10 cellular contexts compared by ENCODE assay signal in the genomic region with DNA sequence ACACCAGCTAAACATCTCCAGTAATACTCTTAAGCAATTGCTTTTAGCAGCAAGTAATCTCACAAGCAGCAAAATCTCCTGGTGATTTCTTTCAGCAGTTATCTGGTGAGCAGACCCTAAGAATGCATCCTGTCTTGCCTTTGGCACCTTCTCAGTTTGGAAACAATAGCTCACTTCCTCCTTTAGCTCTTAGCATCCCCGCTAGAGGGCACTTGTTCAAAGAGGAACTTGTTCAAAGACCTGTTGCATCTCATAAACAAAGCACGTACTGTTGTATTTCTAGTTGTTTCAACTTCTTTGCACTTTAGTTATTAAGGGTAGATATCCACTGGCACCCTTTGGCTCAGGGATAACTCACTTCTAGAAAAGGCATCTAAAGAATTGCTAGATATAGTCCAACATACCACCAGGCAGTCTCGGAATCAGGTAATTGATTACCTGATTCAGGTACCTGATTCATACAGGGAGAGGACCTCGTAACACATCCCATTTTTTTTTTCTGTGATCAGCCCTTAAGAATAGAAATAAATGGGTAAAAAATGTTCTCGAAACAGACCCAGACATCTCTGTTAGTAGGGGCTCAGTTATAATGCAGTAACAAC.
A peak's percentile ranks its signal among the peaks of the same experiment; 100 is the strongest.
DNase-seq lines count a peak whose midpoint lies in the region; ATAC-seq and TF ChIP-seq lines count a peak whose summit lies in the region.
"Had no signal": no experiment of that assay in that cellular context is flagged by ENCODE, and none has a peak within 500 bp of the region (broad histone marks: within the 10 kb centered on the region; RNA-seq: fewer than 3 reads in every experiment).

No MANE protein-coding gene starts in this region.

- no peak overlapping the region for H2AFZ ChIP-seq in OCI-LY7 (ENCODE audit: low read length)

- no peaks in the 10 kb centered on the region for H3K79me2 ChIP-seq in OCI-LY7 (ENCODE audit: insufficient read depth, low read depth, low read length)

- intact Hi-C loops in OCI-LY7 (cut with micrococcal nuclease; ENCODE audit: unreplicated experiment) = loop anchor here (10.0 kb wide), 1 partner anchor 262 kb away; no protein-coding TSS in a partner anchor

- no peak overlapping the region for H3K27ac Mint-ChIP-seq in stimulated activated naive CD8-positive, alpha-beta T cell treated with anti-CD3 and anti-CD28 coated beads, Interleukin-15, amount 100 ng/mL, for 72 hours
- H3K27ac Mint-ChIP-seq: dendritic cell treated with granulocyte-macrophage colony-stimulating factor and Interleukin-4, amounts not matched to agents 40 ng/mL and 50 ng/mL, for 4 days had no signal

- TF ChIP-seq CTCF in OCI-LY7 (conservative IDR thresholded peaks at IDR 0.05; ENCODE audit: low read length) = peak; percentile 87
- peak; percentile 84 for TF ChIP-seq CTCF in brain microvascular endothelial cell (IDR thresholded peaks at IDR 0.05; ENCODE audit: low read depth, low read length, missing control alignments)
- TF ChIP-seq CTCF in kidney epithelial cell (IDR thresholded peaks at IDR 0.05; ENCODE audit: insufficient read depth, low read length, poor library complexity, severe bottlenecking) = peak; percentile 82

- no peak overlapping the region for H3K4me2 ChIP-seq in OCI-LY7 (ENCODE audit: low read length)
- H3K4me2 ChIP-seq: BLaER1 had no signal

- POLR2A ChIA-PET in OCI-LY7 (lab: Charles Lee) = interaction anchor here (0.5 to 1.2 kb wide), 3 partner anchors 10 to 190 kb away, joined by 3 read pairs; no protein-coding TSS in a partner anchor

- peaks cover 35% of the 10 kb centered on the region for H3K27me3 Mint-ChIP-seq in stimulated activated naive CD8-positive, alpha-beta T cell treated with anti-CD3 and anti-CD28 coated beads, Interleukin-15, amount 100 ng/mL, for 72 hours
- H3K27me3 Mint-ChIP-seq: dendritic cell treated with granulocyte-macrophage colony-stimulating factor and Interleukin-4, amounts not matched to agents 40 ng/mL and 50 ng/mL, for 4 days had no signal

- H3K36me3 ChIP-seq in OCI-LY7 (ENCODE audit: insufficient read depth, low read length) = no peaks in the 10 kb centered on the region
- H3K36me3 ChIP-seq in brain microvascular endothelial cell (replicated peaks) = no peaks in the 10 kb centered on the region
- no peaks in the 10 kb centered on the region for H3K36me3 ChIP-seq in kidney epithelial cell (ENCODE audit: control insufficient read depth, insufficient read depth, low read length)
- H3K36me3 ChIP-seq: BLaER1 had no signal

- no peaks in the 10 kb centered on the region for H3K9me2 ChIP-seq in OCI-LY7 (ENCODE audit: insufficient read depth, low read length)

- ATAC-seq in GM19467 (IDR thresholded peaks at IDR 0.05; ENCODE audit: unreplicated experiment) (peak; percentile 80), HG03432 (IDR thresholded peaks at IDR 0.05; ENCODE audit: unreplicated experiment) (peak; percentile 92)
- ATAC-seq in stimulated activated naive CD8-positive, alpha-beta T cell treated with anti-CD3 and anti-CD28 coated beads, Interleukin-15, amount 100 ng/mL, for 72 hours = peak; percentile 82

- H3K4me1 Mint-ChIP-seq in stimulated activated naive CD8-positive, alpha-beta T cell treated with anti-CD3 and anti-CD28 coated beads, Interleukin-15, amount 100 ng/mL, for 72 hours = no peaks in the 10 kb centered on the region

- H3K4me3 Mint-ChIP-seq in stimulated activated naive CD8-positive, alpha-beta T cell treated with anti-CD3 and anti-CD28 coated beads, Interleukin-15, amount 100 ng/mL, for 72 hours = no peak overlapping the region
- H3K4me3 Mint-ChIP-seq: dendritic cell treated with granulocyte-macrophage colony-stimulating factor and Interleukin-4, amounts not matched to agents 40 ng/mL and 50 ng/mL, for 4 days had no signal

- in situ Hi-C loops in brain microvascular endothelial cell (cut with HindIII; ENCODE audit: low pct_ligation_motif_present, low sequenced_read_pairs) = no loop called here

- H3K27ac ChIP-seq in OCI-LY7 (ENCODE audit: low read depth, low read length, poor library complexity, severe bottlenecking) (no peak overlapping the region), brain microvascular endothelial cell (no peak overlapping the region)
- H3K27ac ChIP-seq: BLaER1 had no signal

- H3K4me1 ChIP-seq in OCI-LY7 (ENCODE audit: insufficient read depth, low read length, poor library complexity, severe bottlenecking) = no peaks in the 10 kb centered on the region
- H3K4me1 ChIP-seq: BLaER1 had no signal

- peaks cover 12 to 14% of the 10 kb centered on the region in 2 donors for H3K9me3 Mint-ChIP-seq in stimulated activated naive CD8-positive, alpha-beta T cell treated with anti-CD3 and anti-CD28 coated beads, Interleukin-15, amount 100 ng/mL, for 72 hours

- H3K4me3 ChIP-seq in OCI-LY7 (ENCODE audit: low read depth, low read length, poor library complexity, severe bottlenecking) (no peak overlapping the region), brain microvascular endothelial cell (ENCODE audit: low read depth, low read length) (no peak overlapping the region), kidney epithelial cell (ENCODE audit: low read depth, low read length) (no peak overlapping the region)
- H3K4me3 ChIP-seq: BLaER1 had no signal

- CTCF ChIA-PET in OCI-LY7 (lab: Charles Lee; ENCODE audit: unreplicated experiment) = interaction anchor here (0.6 to 1.3 kb wide), 3 partner anchors 10 to 22 kb away, joined by 3 read pairs; no protein-coding TSS in a partner anchor

- no peaks in the 10 kb centered on the region for H3K9me3 ChIP-seq in OCI-LY7 (ENCODE audit: low read length)

- no peaks in the 10 kb centered on the region for H4K20me1 ChIP-seq in OCI-LY7 (ENCODE audit: insufficient read depth, low read length)
- H4K20me1 ChIP-seq: BLaER1 had no signal

- BruUV-seq in OCI-LY7 (replicated peaks; lab: Mats Ljungman, UMichigan) = no TSS peak

- H3K27me3 ChIP-seq in brain microvascular endothelial cell (replicated peaks) = no peaks in the 10 kb centered on the region
- no peaks in the 10 kb centered on the region for H3K27me3 ChIP-seq in kidney epithelial cell (ENCODE audit: control insufficient read depth, insufficient read depth, low read length)
- H3K27me3 ChIP-seq: BLaER1 had no signal

- DNase-seq in NCI-H1105 treated with DMSO at 0.1 percent for 48 hours (lab: John Stamatoyannopoulos, UW) (peak; percentile 6), NCI-H1105 (lab: John Stamatoyannopoulos, UW) (no peak), OCI-LY7 (ENCODE audit: low spot score) (peak; percentile 71), brain microvascular endothelial cell (peak; percentile 60), kidney epithelial cell (ENCODE audit: low read depth) (peak; percentile 25)
- DNase-seq in stimulated activated naive CD8-positive, alpha-beta T cell treated with anti-CD3 and anti-CD28 coated beads, Interleukin-15, amount 100 ng/mL, for 72 hours = peak; percentile 33 to 43
